In the genomic region with DNA sequence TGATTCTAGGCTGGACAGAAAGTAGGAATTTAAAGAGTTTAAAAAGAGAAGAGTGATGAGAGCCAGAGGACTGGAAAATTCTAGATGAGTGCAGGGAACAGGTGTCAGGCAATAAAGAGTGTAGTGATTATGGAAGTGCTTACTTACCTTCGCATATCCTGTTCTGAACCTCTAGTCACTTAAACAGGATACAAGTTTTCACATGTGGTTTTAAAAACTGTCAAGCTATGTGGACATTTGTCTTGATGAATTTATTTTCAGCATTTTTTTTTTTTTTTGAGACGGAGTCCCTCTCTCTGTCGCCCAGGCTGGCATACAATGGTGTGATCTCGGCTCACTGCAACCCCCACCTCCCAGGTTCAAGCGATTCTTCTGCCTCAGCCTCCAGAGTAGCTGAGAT, we compare ENCODE assay signal across 1 cellular context.
TF ChIP-seq lines count a peak whose summit lies in the region.

No MANE protein-coding gene starts in this region.

TF ChIP-seq in endothelial cell of umbilical vein, 7 proteins besides CTCF, POLR2A, EP300 and RAD21:
- no peak for TF ChIP-seq FOS (IDR thresholded peaks at IDR 0.05; ENCODE audit: borderline replicate concordance, insufficient read depth, low read length)
- no peak for TF ChIP-seq GATA2 (IDR thresholded peaks at IDR 0.05; ENCODE audit: insufficient read depth, insufficient read length, low read depth, low read length)
- no peak for TF ChIP-seq JUN (IDR thresholded peaks at IDR 0.05; ENCODE audit: borderline replicate concordance, insufficient read depth, insufficient read length, low read depth)
- no peak for TF ChIP-seq POLR2AphosphoS5 (IDR thresholded peaks at IDR 0.05; ENCODE audit: insufficient read depth, low read depth, low read length)
- no peak for TF ChIP-seq MYC (IDR thresholded peaks at IDR 0.05; ENCODE audit: low read depth, low read length)
- TF ChIP-seq, protein P1, sequence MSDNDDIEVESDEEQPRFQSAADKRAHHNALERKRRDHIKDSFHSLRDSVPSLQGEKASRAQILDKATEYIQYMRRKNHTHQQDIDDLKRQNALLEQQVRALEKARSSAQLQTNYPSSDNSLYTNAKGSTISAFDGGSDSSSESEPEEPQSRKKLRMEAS (IDR thresholded peaks at IDR 0.05; ENCODE audit: insufficient read depth, insufficient read length): no peak
- TF ChIP-seq EZH2 (IDR thresholded peaks at IDR 0.05; ENCODE audit: borderline replicate concordance, low read depth, low read length, severe bottlenecking): no peak
